Comparison of ENCODE assay signal across 9 cellular contexts in genomic region chr4:128528793-128529553, GRCh38.
DNase-seq lines count a peak whose midpoint lies in the region; ATAC-seq, FAIRE-seq and TF ChIP-seq lines count a peak whose summit lies in the region.
"Had no signal": no experiment of that assay in that cellular context is flagged by ENCODE, and none has a peak within 500 bp of the region (broad histone marks: within the 10 kb centered on the region; RNA-seq: fewer than 3 reads in every experiment).

No MANE protein-coding gene starts in this region.

- peak overlapping the region; percentile 38 to 47 for H3K27ac ChIP-seq in kidney (ENCODE audit: low read depth in 2 of 2, low read length in 2 of 2)
- peak overlapping the region; percentile 72 to 75 for H3K27ac ChIP-seq in tibial artery

- H3K27me3 ChIP-seq in bronchial epithelial cell (ENCODE audit: control insufficient read depth, insufficient read depth, low read length) = no peaks in the 10 kb centered on the region
- no peaks in the 10 kb centered on the region for H3K27me3 ChIP-seq in tibial artery

- H3K9me3 ChIP-seq in kidney (ENCODE audit: control insufficient read depth in 1 of 2, low read length in 2 of 2) = no peaks in the 10 kb centered on the region
- no peaks in the 10 kb centered on the region for H3K9me3 ChIP-seq in tibial artery

- ATAC-seq in HG03342 (IDR thresholded peaks at IDR 0.05; ENCODE audit: unreplicated experiment) (no peak), GM21825 (IDR thresholded peaks at IDR 0.05; ENCODE audit: unreplicated experiment) (no peak)

- intact Hi-C loops in kidney (cut with DNase I) = no loop called here
- intact Hi-C loops in tibial artery (cut with DNase I; ENCODE audit: low total_unique reads) = no loop called here

- H3K9ac ChIP-seq in kidney (ENCODE audit: low read length in 2 of 2) = no peak overlapping the region

- H3K4me1 ChIP-seq in kidney (ENCODE audit: control insufficient read depth in 1 of 2, insufficient read depth in 1 of 2, low read depth in 1 of 2, low read length in 2 of 2) (peaks cover 2 to 8% of the 10 kb centered on the region in 2 donors), tibial artery (peaks cover 0 to 50% (median 37%) of the 10 kb centered on the region in 4 donors)

- DNase-seq in HT-29 (ENCODE audit: low spot score) (peak; percentile 35), bronchial epithelial cell (ENCODE audit: low read depth) (peak; percentile 97), kidney (no peak), tibial artery (peak in 1 of 2 donors; percentile 65), NCI-H2196 (lab: John Stamatoyannopoulos, UW; ENCODE audit: unreplicated experiment) (no peak), DMS 273 treated with DMSO at 0.1 percent for 48 hours (lab: John Stamatoyannopoulos, UW) (no peak)
- DNase-seq: NCI-H1105 had no signal

- FAIRE-seq in bronchial epithelial cell (lab: Jason Lieb, UNC) = no peak
- no peak for FAIRE-seq in kidney (lab: Jason Lieb, UNC)

- no peaks in the 10 kb centered on the region for H3K36me3 ChIP-seq in bronchial epithelial cell (ENCODE audit: control insufficient read depth, insufficient read depth, low read length)
- H3K36me3 ChIP-seq in kidney (ENCODE audit: control insufficient read depth in 1 of 2, insufficient read depth in 2 of 2, low read length in 2 of 2) = no peaks in the 10 kb centered on the region
- H3K36me3 ChIP-seq in tibial artery = no peaks in the 10 kb centered on the region

- TF ChIP-seq CTCF in bronchial epithelial cell (IDR thresholded peaks at IDR 0.05; ENCODE audit: insufficient read depth, low read length, severe bottlenecking) = no peak
- no peak for TF ChIP-seq CTCF in kidney (IDR thresholded peaks at IDR 0.05; ENCODE audit: borderline replicate concordance, extremely low read depth, insufficient read depth)
- no peak for TF ChIP-seq CTCF in tibial artery (IDR thresholded peaks at IDR 0.05)

- H3K4me3 ChIP-seq in bronchial epithelial cell (ENCODE audit: low read depth, low read length) (no peak overlapping the region), kidney (ENCODE audit: low read length in 2 of 2) (no peak overlapping the region), tibial artery (no peak overlapping the region)

Comparison
In these comparisons a context has a peak if more than half of its experiments do, and no peak if none do; other contexts are left out.
1. DNase-seq: peak in HT-29 (single experiment) and bronchial epithelial cell (single experiment); none in kidney (single experiment), NCI-H2196 (single experiment) and DMS 273 treated with DMSO at 0.1 percent for 48 hours (single experiment).